In genomic region chr7:125561006-125561405, GRCh38 we compare ENCODE assay signal across 23 cellular contexts.
DNase-seq lines count a peak whose midpoint lies in the region; ATAC-seq and TF ChIP-seq lines count a peak whose summit lies in the region.
"Had no signal": no experiment of that assay in that cellular context is flagged by ENCODE, and none has a peak within 500 bp of the region (broad histone marks: within the 10 kb centered on the region; RNA-seq: fewer than 3 reads in every experiment).

No MANE protein-coding gene starts in this region.

- H3K27me3 ChIP-seq in PC-3 (ENCODE audit: low read length) = no peaks in the 10 kb centered on the region
- H3K27me3 ChIP-seq: cardiac muscle cell, upper lobe of right lung had no signal

- H3K4me3 ChIP-seq in PC-3 (ENCODE audit: low read length) = peak overlapping the region; percentile 51
- H3K4me3 ChIP-seq: cardiac muscle cell, psoas muscle, upper lobe of right lung had no signal

- H3K27me3 Mint-ChIP-seq in immature natural killer cell (ENCODE audit: low read depth in 3 of 3) = peaks cover 0 to 6% (median 0%) of the 10 kb centered on the region in 3 donors

- POLR2A ChIA-PET in PC-3 (lab: Charles Lee; ENCODE audit: unreplicated experiment) = no interaction called here

- no peaks in the 10 kb centered on the region for H3F3A ChIP-seq in PC-3 (ENCODE audit: low read length, unreplicated experiment)

- H3K4me2 ChIP-seq in PC-3 (ENCODE audit: low read length) = peak overlapping the region; percentile 64

- DNase-seq in NCI-H2029 treated with DMSO at 0.1 percent for 48 hours (lab: John Stamatoyannopoulos, UW) = peak; percentile 62
- DNase-seq in NCI-H2029 (lab: John Stamatoyannopoulos, UW) = no peak
- DNase-seq in PC-3 = no peak
- DNase-seq in immature natural killer cell = peak; percentile 3 to 23 (median 11)
- DNase-seq in iPS-NIHi11 (ENCODE audit: low spot score) = no peak
- DNase-seq: 8988T; activated CD4-positive, alpha-beta T cell treated with anti-CD3 and anti-CD28 coated beads for 48 hours; activated CD8-positive, alpha-beta memory T cell treated with anti-CD3 and anti-CD28 coated beads, Interleukin-2, amount 50 U/mL, for 48 hours; activated effector memory CD4-positive, alpha-beta T cell treated with Interleukin-2 at 50 U/mL for 16 hours; HFFc6; Karpas-422; left cardiac atrium; NCI-H1105; NCI-H524; nephron progenitor cell; psoas muscle; small intestine; stimulated activated CD4-positive, alpha-beta T cell treated with anti-CD3 and anti-CD28 coated beads, Interleukin-4, amount 100 ng/mL, for 1 hour; upper lobe of right lung had no signal

- no peaks in the 10 kb centered on the region for H3K36me3 Mint-ChIP-seq in immature natural killer cell

- H3K27ac Mint-ChIP-seq in immature natural killer cell = peak overlapping the region in 2 of 6 donors; percentile 14 to 29
- H3K27ac Mint-ChIP-seq: HFFc6, nephron progenitor cell had no signal

- H2AFZ ChIP-seq in PC-3 (ENCODE audit: low read length) = peak overlapping the region; percentile 51

- ATAC-seq in GM19035 (IDR thresholded peaks at IDR 0.05; ENCODE audit: unreplicated experiment) (peak; percentile 41), PC-3 (no peak), GM21529 (IDR thresholded peaks at IDR 0.05; ENCODE audit: unreplicated experiment) (no peak), GM18907 (IDR thresholded peaks at IDR 0.05; ENCODE audit: unreplicated experiment) (no peak)
- ATAC-seq: left cardiac atrium, psoas muscle, upper lobe of right lung had no signal

- no peak for TF ChIP-seq CTCF in PC-3 (conservative IDR thresholded peaks at IDR 0.05; ENCODE audit: low read depth, low read length)

- no peaks in the 10 kb centered on the region for H3K9me2 ChIP-seq in PC-3 (replicated peaks; ENCODE audit: low read length)

- no peak overlapping the region for H3K9ac ChIP-seq in PC-3 (ENCODE audit: low read length)

- H3K9me3 ChIP-seq in PC-3 (ENCODE audit: low read length) = no peaks in the 10 kb centered on the region
- H3K9me3 ChIP-seq: psoas muscle, upper lobe of right lung had no signal

- no peak overlapping the region for H3K27ac ChIP-seq in PC-3 (ENCODE audit: low read length)
- H3K27ac ChIP-seq: cardiac muscle cell, psoas muscle, upper lobe of right lung had no signal

- H3K36me3 ChIP-seq in PC-3 (ENCODE audit: low read depth, low read length) = no peaks in the 10 kb centered on the region
- H3K36me3 ChIP-seq: cardiac muscle cell, upper lobe of right lung had no signal

- intact Hi-C loops in PC-3 (cut with micrococcal nuclease) = loop anchor here (5.0 to 10.0 kb wide), 2 partner anchors 111 to 156 kb away; no protein-coding TSS in a partner anchor

- H3K4me1 Mint-ChIP-seq in immature natural killer cell = peaks cover 16 to 19% of the 10 kb centered on the region in 2 donors
- H3K4me1 Mint-ChIP-seq: nephron progenitor cell had no signal

- no peaks in the 10 kb centered on the region for H4K20me1 ChIP-seq in PC-3 (ENCODE audit: low read length)

- H3K9me3 Mint-ChIP-seq in immature natural killer cell = peaks cover 0 to 9% (median 3%) of the 10 kb centered on the region in 6 donors
- H3K9me3 Mint-ChIP-seq: nephron progenitor cell had no signal

- H3K79me2 ChIP-seq in PC-3 (ENCODE audit: low read length) = no peaks in the 10 kb centered on the region

- CTCF ChIA-PET in PC-3 (lab: Charles Lee) = no interaction called here

- BruUV-seq in PC-3 (replicated peaks; lab: Mats Ljungman, UMichigan) = no TSS peak

- no peaks in the 10 kb centered on the region for H3K4me1 ChIP-seq in PC-3 (ENCODE audit: insufficient read depth, low read length)
- H3K4me1 ChIP-seq: psoas muscle, upper lobe of right lung had no signal

- H3K4me3 Mint-ChIP-seq in immature natural killer cell = peak overlapping the region; percentile 69 to 87 (median 77)
- H3K4me3 Mint-ChIP-seq: HFFc6, nephron progenitor cell had no signal

Comparison
In these comparisons a context has a peak if more than half of its experiments do, and no peak if none do; other contexts are left out.
1. DNase-seq: peak in NCI-H2029 treated with DMSO at 0.1 percent for 48 hours (single experiment) and immature natural killer cell (3 of 3); none in NCI-H2029 (single experiment), PC-3 (single experiment) and iPS-NIHi11 (single experiment).